ENCODE assay signal across 1 cellular context in the genomic region with DNA sequence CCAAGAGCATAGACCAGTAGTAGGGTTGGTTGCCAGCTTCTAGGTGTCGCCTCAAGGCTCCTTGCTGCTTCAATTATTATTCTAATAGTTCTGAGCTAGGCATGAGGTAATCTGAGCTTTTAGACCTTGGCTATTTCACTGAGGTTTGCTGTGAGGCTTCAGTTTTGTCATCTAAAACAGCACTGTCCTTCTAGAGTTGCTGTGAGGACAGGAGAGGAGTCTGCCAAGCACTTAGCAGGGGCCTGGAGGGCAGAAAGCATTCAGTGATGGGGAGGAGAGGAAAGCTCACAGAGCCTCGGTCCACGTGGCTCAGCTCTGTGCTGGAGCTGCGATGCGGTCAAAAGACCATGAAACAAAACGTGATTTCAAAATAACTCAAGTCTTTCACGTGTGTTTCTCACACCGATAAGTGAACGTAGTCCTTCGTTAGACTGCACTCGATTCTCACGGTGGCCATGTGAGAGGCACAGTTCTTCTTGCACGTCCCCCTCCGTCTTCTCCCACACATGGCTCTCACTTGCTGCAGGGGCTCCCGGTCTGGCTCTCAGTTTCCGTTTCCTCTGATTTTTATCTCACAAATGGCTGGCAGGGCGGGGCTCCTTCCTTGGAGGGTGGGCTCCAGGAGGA.
TF ChIP-seq lines count a peak whose summit lies in the region.

No MANE protein-coding gene starts in this region.

TF ChIP-seq in K562, 482 proteins besides CTCF, POLR2A, EP300 and RAD21 (continued from another document and continues in another):
- TF ChIP-seq, protein P1, sequence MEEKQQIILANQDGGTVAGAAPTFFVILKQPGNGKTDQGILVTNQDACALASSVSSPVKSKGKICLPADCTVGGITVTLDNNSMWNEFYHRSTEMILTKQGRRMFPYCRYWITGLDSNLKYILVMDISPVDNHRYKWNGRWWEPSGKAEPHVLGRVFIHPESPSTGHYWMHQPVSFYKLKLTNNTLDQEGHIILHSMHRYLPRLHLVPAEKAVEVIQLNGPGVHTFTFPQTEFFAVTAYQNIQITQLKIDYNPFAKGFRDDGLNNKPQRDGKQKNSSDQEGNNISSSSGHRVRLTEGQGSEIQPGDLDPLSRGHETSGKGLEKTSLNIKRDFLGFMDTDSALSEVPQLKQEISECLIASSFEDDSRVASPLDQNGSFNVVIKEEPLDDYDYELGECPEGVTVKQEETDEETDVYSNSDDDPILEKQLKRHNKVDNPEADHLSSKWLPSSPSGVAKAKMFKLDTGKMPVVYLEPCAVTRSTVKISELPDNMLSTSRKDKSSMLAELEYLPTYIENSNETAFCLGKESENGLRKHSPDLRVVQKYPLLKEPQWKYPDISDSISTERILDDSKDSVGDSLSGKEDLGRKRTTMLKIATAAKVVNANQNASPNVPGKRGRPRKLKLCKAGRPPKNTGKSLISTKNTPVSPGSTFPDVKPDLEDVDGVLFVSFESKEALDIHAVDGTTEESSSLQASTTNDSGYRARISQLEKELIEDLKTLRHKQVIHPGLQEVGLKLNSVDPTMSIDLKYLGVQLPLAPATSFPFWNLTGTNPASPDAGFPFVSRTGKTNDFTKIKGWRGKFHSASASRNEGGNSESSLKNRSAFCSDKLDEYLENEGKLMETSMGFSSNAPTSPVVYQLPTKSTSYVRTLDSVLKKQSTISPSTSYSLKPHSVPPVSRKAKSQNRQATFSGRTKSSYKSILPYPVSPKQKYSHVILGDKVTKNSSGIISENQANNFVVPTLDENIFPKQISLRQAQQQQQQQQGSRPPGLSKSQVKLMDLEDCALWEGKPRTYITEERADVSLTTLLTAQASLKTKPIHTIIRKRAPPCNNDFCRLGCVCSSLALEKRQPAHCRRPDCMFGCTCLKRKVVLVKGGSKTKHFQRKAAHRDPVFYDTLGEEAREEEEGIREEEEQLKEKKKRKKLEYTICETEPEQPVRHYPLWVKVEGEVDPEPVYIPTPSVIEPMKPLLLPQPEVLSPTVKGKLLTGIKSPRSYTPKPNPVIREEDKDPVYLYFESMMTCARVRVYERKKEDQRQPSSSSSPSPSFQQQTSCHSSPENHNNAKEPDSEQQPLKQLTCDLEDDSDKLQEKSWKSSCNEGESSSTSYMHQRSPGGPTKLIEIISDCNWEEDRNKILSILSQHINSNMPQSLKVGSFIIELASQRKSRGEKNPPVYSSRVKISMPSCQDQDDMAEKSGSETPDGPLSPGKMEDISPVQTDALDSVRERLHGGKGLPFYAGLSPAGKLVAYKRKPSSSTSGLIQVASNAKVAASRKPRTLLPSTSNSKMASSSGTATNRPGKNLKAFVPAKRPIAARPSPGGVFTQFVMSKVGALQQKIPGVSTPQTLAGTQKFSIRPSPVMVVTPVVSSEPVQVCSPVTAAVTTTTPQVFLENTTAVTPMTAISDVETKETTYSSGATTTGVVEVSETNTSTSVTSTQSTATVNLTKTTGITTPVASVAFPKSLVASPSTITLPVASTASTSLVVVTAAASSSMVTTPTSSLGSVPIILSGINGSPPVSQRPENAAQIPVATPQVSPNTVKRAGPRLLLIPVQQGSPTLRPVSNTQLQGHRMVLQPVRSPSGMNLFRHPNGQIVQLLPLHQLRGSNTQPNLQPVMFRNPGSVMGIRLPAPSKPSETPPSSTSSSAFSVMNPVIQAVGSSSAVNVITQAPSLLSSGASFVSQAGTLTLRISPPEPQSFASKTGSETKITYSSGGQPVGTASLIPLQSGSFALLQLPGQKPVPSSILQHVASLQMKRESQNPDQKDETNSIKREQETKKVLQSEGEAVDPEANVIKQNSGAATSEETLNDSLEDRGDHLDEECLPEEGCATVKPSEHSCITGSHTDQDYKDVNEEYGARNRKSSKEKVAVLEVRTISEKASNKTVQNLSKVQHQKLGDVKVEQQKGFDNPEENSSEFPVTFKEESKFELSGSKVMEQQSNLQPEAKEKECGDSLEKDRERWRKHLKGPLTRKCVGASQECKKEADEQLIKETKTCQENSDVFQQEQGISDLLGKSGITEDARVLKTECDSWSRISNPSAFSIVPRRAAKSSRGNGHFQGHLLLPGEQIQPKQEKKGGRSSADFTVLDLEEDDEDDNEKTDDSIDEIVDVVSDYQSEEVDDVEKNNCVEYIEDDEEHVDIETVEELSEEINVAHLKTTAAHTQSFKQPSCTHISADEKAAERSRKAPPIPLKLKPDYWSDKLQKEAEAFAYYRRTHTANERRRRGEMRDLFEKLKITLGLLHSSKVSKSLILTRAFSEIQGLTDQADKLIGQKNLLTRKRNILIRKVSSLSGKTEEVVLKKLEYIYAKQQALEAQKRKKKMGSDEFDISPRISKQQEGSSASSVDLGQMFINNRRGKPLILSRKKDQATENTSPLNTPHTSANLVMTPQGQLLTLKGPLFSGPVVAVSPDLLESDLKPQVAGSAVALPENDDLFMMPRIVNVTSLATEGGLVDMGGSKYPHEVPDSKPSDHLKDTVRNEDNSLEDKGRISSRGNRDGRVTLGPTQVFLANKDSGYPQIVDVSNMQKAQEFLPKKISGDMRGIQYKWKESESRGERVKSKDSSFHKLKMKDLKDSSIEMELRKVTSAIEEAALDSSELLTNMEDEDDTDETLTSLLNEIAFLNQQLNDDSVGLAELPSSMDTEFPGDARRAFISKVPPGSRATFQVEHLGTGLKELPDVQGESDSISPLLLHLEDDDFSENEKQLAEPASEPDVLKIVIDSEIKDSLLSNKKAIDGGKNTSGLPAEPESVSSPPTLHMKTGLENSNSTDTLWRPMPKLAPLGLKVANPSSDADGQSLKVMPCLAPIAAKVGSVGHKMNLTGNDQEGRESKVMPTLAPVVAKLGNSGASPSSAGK (IDR thresholded peaks at IDR 0.05), result peak; percentile 92
- 0 out of 2 replicates have a peak, but pooled peaks have one; percentile 20 for TF ChIP-seq ZNF766 (CRISPR knock-in tag; conservative IDR thresholded peaks at IDR 0.05)
- TF ChIP-seq, protein P2, sequence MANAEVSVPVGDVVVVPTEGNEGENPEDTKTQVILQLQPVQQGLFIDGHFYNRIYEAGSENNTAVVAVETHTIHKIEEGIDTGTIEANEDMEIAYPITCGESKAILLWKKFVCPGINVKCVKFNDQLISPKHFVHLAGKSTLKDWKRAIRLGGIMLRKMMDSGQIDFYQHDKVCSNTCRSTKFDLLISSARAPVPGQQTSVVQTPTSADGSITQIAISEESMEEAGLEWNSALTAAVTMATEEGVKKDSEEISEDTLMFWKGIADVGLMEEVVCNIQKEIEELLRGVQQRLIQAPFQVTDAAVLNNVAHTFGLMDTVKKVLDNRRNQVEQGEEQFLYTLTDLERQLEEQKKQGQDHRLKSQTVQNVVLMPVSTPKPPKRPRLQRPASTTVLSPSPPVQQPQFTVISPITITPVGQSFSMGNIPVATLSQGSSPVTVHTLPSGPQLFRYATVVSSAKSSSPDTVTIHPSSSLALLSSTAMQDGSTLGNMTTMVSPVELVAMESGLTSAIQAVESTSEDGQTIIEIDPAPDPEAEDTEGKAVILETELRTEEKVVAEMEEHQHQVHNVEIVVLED (CRISPR knock-in tag; IDR thresholded peaks at IDR 0.05), result no peak
- TF ChIP-seq NELFE (IDR thresholded peaks at IDR 0.05; ENCODE audit: insufficient read depth, insufficient read length), result no peak
- TF ChIP-seq ZNF75A (CRISPR knock-in tag; IDR thresholded peaks at IDR 0.05), result peak; percentile 78
- no peak for TF ChIP-seq ZNF165 (CRISPR knock-in tag; IDR thresholded peaks at IDR 0.05; ENCODE audit: borderline replicate concordance)
- TF ChIP-seq SMARCE1 (IDR thresholded peaks at IDR 0.05), result 0 out of 2 replicates have a peak, but pooled peaks have one; percentile 20
- peak; percentile 23; the same call in 1 of the 2 replicates for TF ChIP-seq GTF2A2 (tag; IDR thresholded peaks at IDR 0.05)
- TF ChIP-seq, protein P3, sequence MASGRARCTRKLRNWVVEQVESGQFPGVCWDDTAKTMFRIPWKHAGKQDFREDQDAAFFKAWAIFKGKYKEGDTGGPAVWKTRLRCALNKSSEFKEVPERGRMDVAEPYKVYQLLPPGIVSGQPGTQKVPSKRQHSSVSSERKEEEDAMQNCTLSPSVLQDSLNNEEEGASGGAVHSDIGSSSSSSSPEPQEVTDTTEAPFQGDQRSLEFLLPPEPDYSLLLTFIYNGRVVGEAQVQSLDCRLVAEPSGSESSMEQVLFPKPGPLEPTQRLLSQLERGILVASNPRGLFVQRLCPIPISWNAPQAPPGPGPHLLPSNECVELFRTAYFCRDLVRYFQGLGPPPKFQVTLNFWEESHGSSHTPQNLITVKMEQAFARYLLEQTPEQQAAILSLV (tag; IDR thresholded peaks at IDR 0.05), result 0 out of 2 replicates have a peak, but pooled peaks have one; percentile 14
- TF ChIP-seq, protein P4, sequence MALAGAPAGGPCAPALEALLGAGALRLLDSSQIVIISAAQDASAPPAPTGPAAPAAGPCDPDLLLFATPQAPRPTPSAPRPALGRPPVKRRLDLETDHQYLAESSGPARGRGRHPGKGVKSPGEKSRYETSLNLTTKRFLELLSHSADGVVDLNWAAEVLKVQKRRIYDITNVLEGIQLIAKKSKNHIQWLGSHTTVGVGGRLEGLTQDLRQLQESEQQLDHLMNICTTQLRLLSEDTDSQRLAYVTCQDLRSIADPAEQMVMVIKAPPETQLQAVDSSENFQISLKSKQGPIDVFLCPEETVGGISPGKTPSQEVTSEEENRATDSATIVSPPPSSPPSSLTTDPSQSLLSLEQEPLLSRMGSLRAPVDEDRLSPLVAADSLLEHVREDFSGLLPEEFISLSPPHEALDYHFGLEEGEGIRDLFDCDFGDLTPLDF (CRISPR knock-in tag; IDR thresholded peaks at IDR 0.05), result no peak
- no peak for TF ChIP-seq SIRT6 (IDR thresholded peaks at IDR 0.05; ENCODE audit: low read depth, low read length)
- TF ChIP-seq ZBTB7A (IDR thresholded peaks at IDR 0.05; ENCODE audit: borderline replicate concordance, control insufficient read depth, low read depth, low read length), result peak; percentile 33; the same call in 1 of the 2 replicates
- no peak for TF ChIP-seq RBM15 (IDR thresholded peaks at IDR 0.05; ENCODE audit: insufficient read depth, low read length)
- no peak for TF ChIP-seq REST (CRISPR knock-in tag; IDR thresholded peaks at IDR 0.05; ENCODE audit: low read depth)
- TF ChIP-seq KDM4B (IDR thresholded peaks at IDR 0.05; ENCODE audit: borderline replicate concordance in 2 of 2, low read depth in 1 of 2), result no peak
- no peak for TF ChIP-seq SRSF7 (optimal IDR thresholded peaks at IDR 0.05; ENCODE audit: low read depth, low read length)
- TF ChIP-seq KAT8 (IDR thresholded peaks at IDR 0.05; ENCODE audit: low read depth), result no peak
- TF ChIP-seq ZNF134 (CRISPR knock-in tag; conservative IDR thresholded peaks at IDR 0.05), result 0 out of 2 replicates have a peak, but pooled peaks have one; percentile 14
- TF ChIP-seq RBM34 (IDR thresholded peaks at IDR 0.05; ENCODE audit: borderline replicate concordance, insufficient read depth, low read length), result no peak
- no peak for TF ChIP-seq U2AF1 (optimal IDR thresholded peaks at IDR 0.05; ENCODE audit: low read depth, low read length)
- TF ChIP-seq ELF4 (CRISPR knock-in tag; IDR thresholded peaks at IDR 0.05), result no peak
- no peak for TF ChIP-seq NR2C1 (IDR thresholded peaks at IDR 0.05)
- 0 out of 2 replicates have a peak, but pooled peaks have one; percentile 17 for TF ChIP-seq NR2C1 (tag; IDR thresholded peaks at IDR 0.05)
- TF ChIP-seq SP2 (IDR thresholded peaks at IDR 0.05; ENCODE audit: extremely low read depth, low read depth, low read length, poor library complexity, severe bottlenecking), result no peak
- no peak for TF ChIP-seq ZNF184 (CRISPR knock-in tag; IDR thresholded peaks at IDR 0.05)
- TF ChIP-seq ZKSCAN1 (IDR thresholded peaks at IDR 0.05; ENCODE audit: low read depth, low read length), result no peak
- no peak for TF ChIP-seq FOXA3 (CRISPR knock-in tag; conservative IDR thresholded peaks at IDR 0.05 in 1 of 2, IDR thresholded peaks at IDR 0.05 in 1 of 2)
- TF ChIP-seq NFE2L1 (tag; IDR thresholded peaks at IDR 0.05; ENCODE audit: borderline replicate concordance, low read depth), result no peak
- TF ChIP-seq CREBBP (IDR thresholded peaks at IDR 0.05; ENCODE audit: low read depth, low read length), result no peak
- TF ChIP-seq PTBP1 (IDR thresholded peaks at IDR 0.05; ENCODE audit: low read depth, low read length), result no peak
- no peak for TF ChIP-seq ZNF354B (CRISPR knock-in tag; IDR thresholded peaks at IDR 0.05)
- TF ChIP-seq CBX2 (IDR thresholded peaks at IDR 0.05; ENCODE audit: insufficient read depth, low read length, poor library complexity, severe bottlenecking), result no peak
- TF ChIP-seq, protein P5, sequence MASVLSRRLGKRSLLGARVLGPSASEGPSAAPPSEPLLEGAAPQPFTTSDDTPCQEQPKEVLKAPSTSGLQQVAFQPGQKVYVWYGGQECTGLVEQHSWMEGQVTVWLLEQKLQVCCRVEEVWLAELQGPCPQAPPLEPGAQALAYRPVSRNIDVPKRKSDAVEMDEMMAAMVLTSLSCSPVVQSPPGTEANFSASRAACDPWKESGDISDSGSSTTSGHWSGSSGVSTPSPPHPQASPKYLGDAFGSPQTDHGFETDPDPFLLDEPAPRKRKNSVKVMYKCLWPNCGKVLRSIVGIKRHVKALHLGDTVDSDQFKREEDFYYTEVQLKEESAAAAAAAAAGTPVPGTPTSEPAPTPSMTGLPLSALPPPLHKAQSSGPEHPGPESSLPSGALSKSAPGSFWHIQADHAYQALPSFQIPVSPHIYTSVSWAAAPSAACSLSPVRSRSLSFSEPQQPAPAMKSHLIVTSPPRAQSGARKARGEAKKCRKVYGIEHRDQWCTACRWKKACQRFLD (CRISPR knock-in tag; IDR thresholded peaks at IDR 0.05), result peak; percentile 73; the same call in 1 of the 2 replicates
- TF ChIP-seq ELK3 (CRISPR knock-in tag; IDR thresholded peaks at IDR 0.05), result no peak
